ENCODE assay signal across 12 cellular contexts in the genomic region with DNA sequence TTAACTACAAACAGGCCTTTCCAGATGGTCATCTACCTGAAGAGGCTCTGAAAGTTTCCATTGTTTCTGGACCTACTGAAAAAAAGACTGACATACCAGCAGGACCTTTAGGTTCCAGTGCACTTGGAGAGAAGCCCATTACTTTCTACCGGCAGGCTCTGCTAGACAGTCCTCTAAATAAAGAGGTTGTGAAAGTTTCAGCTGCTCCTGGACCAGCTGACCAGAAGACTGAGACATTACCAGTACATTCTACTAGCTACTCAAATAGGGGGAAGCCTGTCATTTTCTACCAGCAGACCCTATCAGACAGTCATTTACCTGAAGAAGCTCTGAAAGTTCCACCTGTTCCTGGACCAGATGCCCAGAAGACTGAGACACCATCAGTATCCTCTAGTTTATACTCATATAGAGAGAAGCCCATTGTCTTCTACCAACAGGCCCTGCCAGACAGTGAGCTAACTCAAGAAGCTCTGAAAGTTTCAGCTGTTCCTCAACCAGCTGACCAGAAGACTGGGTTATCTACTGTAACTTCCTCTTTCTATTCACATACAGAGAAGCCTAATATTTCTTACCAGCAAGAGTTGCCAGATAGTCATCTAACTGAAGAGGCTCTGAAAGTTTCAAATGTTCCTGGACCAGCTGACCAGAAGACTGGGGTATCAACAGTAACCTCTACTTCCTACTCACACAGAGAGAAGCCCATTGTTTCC.
DNase-seq lines count a peak whose midpoint lies in the region; ATAC-seq lines count a peak whose summit lies in the region.
"Had no signal": no experiment of that assay in that cellular context is flagged by ENCODE, and none has a peak within 500 bp of the region (broad histone marks: within the 10 kb centered on the region; RNA-seq: fewer than 3 reads in every experiment).

No MANE protein-coding gene starts in this region.

- ATAC-seq in GM18870 (IDR thresholded peaks at IDR 0.05; ENCODE audit: unreplicated experiment) (peak; percentile 94), GM21737 (IDR thresholded peaks at IDR 0.05; ENCODE audit: unreplicated experiment) (peak; percentile 85), HG03439 (IDR thresholded peaks at IDR 0.05; ENCODE audit: unreplicated experiment) (peak; percentile 95)

- peak; percentile 9 for DNase-seq in inferior parietal cortex (ENCODE audit: extremely low spot score)
- DNase-seq in H4 (ENCODE audit: low spot score) = no peak
- no peak for DNase-seq in T-helper 9 cell
- no peak for DNase-seq in hippocampal formation (lab: John Stamatoyannopoulos, UW)
- no peak for DNase-seq in C1 segment of cervical spinal cord (lab: John Stamatoyannopoulos, UW)
- DNase-seq: activated CD4-positive, alpha-beta T cell treated with anti-CD3 and anti-CD28 coated beads, Interleukin-2, amount 10 ng/mL, durations not matched to agents 7 days and 5 days; aorta; DMS79 treated with DMSO at 0.1 percent for 48 hours; upper lobe of left lung had no signal
